In the genomic region with DNA sequence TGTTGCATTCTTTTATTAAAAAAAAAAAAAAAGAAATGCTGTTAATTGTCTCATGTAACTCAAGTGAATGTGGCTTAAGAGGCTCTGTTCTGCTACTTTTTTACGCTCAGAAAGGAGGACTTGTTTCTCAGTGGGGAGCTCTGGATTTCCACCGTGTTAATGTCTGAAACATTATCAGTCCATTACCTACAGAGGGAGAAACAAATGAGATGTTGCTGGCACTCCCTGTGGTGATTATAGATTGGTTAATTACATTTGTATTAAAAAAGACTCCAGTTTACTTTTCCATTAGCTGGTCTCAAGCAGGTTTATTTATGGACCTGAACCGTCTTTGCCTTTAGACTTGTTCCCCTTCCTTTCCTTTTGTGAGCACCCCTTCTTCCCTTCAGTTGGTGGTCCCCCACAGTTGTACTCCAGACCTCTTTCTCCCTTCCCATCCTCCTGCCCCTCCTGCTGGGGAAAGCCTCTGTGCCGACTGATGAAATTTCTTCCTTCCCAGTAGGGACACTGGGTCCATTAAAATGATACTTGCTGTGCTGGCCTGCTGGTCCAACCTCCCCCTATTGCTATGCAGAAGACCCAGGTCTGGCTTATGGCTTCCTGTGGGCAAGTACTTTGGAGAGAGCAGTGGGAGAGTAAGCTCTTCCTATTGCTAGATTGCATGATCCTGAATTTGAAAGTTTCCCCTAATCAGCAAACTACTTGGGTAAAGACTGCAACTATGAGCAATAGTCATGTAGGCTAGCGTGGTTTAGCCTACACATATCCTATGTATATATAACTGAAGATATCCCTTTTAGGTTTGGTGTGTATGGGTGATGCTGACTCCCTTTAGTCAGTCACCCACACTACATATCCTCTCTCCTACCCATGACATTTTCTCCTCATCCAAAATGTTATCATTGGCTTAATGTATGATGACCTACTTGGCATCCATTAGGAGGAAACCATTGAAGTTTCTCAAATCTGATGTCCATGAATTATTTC, we compare ENCODE assay signal across 21 cellular contexts. TPM values are rescaled to one million over a fixed set of nuclear protein-coding genes. Genes with fewer than 3 reads are reported as not detected.
DNase-seq lines count a peak whose midpoint lies in the region; ATAC-seq and TF ChIP-seq lines count a peak whose summit lies in the region.
"Had no signal": no experiment of that assay in that cellular context is flagged by ENCODE, and none has a peak within 500 bp of the region (broad histone marks: within the 10 kb centered on the region; RNA-seq: fewer than 3 reads in every experiment).

No MANE protein-coding gene starts in this region.

- CTCF ChIA-PET in WTC11 (lab: Charles Lee) = interaction anchor here (2.1 to 13.6 kb wide), 4 partner anchors 11 to 77 kb away, joined by 8 to 82 read pairs (median 12); partner anchors contain the start of gene WIPF2

- H3K27ac Mint-ChIP-seq in WTC11 (peak overlapping the region; percentile 92), nephron progenitor cell (peak overlapping the region; percentile 85)
- H3K27ac Mint-ChIP-seq: HFFc6 had no signal

- TF ChIP-seq CTCF in left ventricle myocardium inferior (IDR thresholded peaks at IDR 0.05; ENCODE audit: borderline replicate concordance) (no peak), WTC11 (IDR thresholded peaks at IDR 0.05) (no peak), nephron progenitor cell (IDR thresholded peaks at IDR 0.05) (no peak)

- no peaks in the 10 kb centered on the region for H3K9me3 ChIP-seq in left ventricle myocardium inferior (replicated peaks)
- H3K9me3 ChIP-seq: MG63, sigmoid colon had no signal

- H3K27me3 Mint-ChIP-seq in WTC11 (ENCODE audit: low read depth) (no peaks in the 10 kb centered on the region), nephron progenitor cell (ENCODE audit: low read depth, poor library complexity) (no peaks in the 10 kb centered on the region)

- H3K4me1 Mint-ChIP-seq in WTC11 (peaks cover 43% of the 10 kb centered on the region), nephron progenitor cell (peaks cover 4% of the 10 kb centered on the region)

- H3K4me1 ChIP-seq in left ventricle myocardium inferior = peaks cover 63% of the 10 kb centered on the region
- H3K4me1 ChIP-seq: SJSA1 had no signal

- no peaks in the 10 kb centered on the region for H3K27me3 ChIP-seq in left ventricle myocardium inferior (ENCODE audit: low read depth)
- H3K27me3 ChIP-seq: MG63, sigmoid colon, SJSA1 had no signal

- no peaks in the 10 kb centered on the region for H3K36me3 ChIP-seq in left ventricle myocardium inferior
- H3K36me3 ChIP-seq: sigmoid colon had no signal

- intact Hi-C loops in left ventricle myocardium inferior (cut with micrococcal nuclease) (loop anchor here (10.0 kb wide), 1 partner anchor 91 kb away; no protein-coding TSS in a partner anchor), Right ventricle myocardium superior (cut with DNase I) (no loop called here)

- ATAC-seq in Right ventricle myocardium superior (ENCODE audit: poor library complexity) (no peak), WTC11 (peak; percentile 86), HG03469 (IDR thresholded peaks at IDR 0.05; ENCODE audit: unreplicated experiment) (no peak), HG02981 (IDR thresholded peaks at IDR 0.05; ENCODE audit: unreplicated experiment) (no peak), GM19324 (IDR thresholded peaks at IDR 0.05; ENCODE audit: low FRiP score, unreplicated experiment) (no peak)

- peak overlapping the region; percentile 35 for H3K4me3 Mint-ChIP-seq in WTC11
- H3K4me3 Mint-ChIP-seq in nephron progenitor cell = no peak overlapping the region
- H3K4me3 Mint-ChIP-seq: HFFc6 had no signal

- peaks cover 77% of the 10 kb centered on the region for H3K36me3 Mint-ChIP-seq in WTC11
- peaks cover 40% of the 10 kb centered on the region for H3K36me3 Mint-ChIP-seq in nephron progenitor cell (ENCODE audit: low read depth)

- peak overlapping the region; percentile 54 for H3K27ac ChIP-seq in left ventricle myocardium inferior (replicated peaks)
- H3K27ac ChIP-seq: sigmoid colon, SJSA1 had no signal

- POLR2A ChIA-PET in WTC11 (lab: Charles Lee) = interaction anchor here (0.6 to 1.0 kb wide), 3 partner anchors 13 to 182 kb away, joined by 3 read pairs; no protein-coding TSS in a partner anchor

- DNase-seq in left ventricle myocardium inferior = no peak
- DNase-seq in Right ventricle myocardium superior = no peak
- DNase-seq in WTC11 (ENCODE audit: low spot score) = no peak
- no peak for DNase-seq in nephron progenitor cell
- DNase-seq: activated CD4-positive, alpha-beta T cell treated with anti-CD3 and anti-CD28 coated beads for 48 hours; COR-L47; EL; HFFc6; left cardiac atrium; MG63; midbrain; NCI-H187 treated with DMSO at 0.1 percent for 48 hours; NCI-H524; nucleus accumbens; sigmoid colon; stimulated activated CD4-positive, alpha-beta T cell treated with anti-CD3 and anti-CD28 coated beads, Interleukin-2, amount 100 ng/mL, for 24 hours; T-helper 9 cell had no signal

- H3K9me3 Mint-ChIP-seq in WTC11 (no peaks in the 10 kb centered on the region), nephron progenitor cell (no peaks in the 10 kb centered on the region)
- H3K9me3 Mint-ChIP-seq: HFFc6 had no signal

- no peak overlapping the region for H3K4me3 ChIP-seq in left ventricle myocardium inferior
- H3K4me3 ChIP-seq: MG63, sigmoid colon, SJSA1 had no signal

TF ChIP-seq in WTC11, 78 proteins besides CTCF, POLR2A, EP300 and RAD21 (continues in another document):
- TF ChIP-seq ZNF317 (CRISPR knock-in tag; IDR thresholded peaks at IDR 0.05; ENCODE audit: borderline replicate concordance, low read depth) (no peak), ETV6 (CRISPR knock-in tag; IDR thresholded peaks at IDR 0.05) (peak; percentile 75), NFATC4 (CRISPR knock-in tag; IDR thresholded peaks at IDR 0.05) (no peak), ERG (CRISPR knock-in tag; IDR thresholded peaks at IDR 0.05) (no peak), CBFB (CRISPR knock-in tag; IDR thresholded peaks at IDR 0.05; ENCODE audit: low read depth) (0 out of 2 replicates have a peak, but pooled peaks have one; percentile 76), MLX (CRISPR knock-in tag; IDR thresholded peaks at IDR 0.05) (no peak), ZSCAN18 (CRISPR knock-in tag; IDR thresholded peaks at IDR 0.05) (no peak), SMAD4 (CRISPR knock-in tag; IDR thresholded peaks at IDR 0.05) (no peak), CREM (CRISPR knock-in tag; IDR thresholded peaks at IDR 0.05) (peak; percentile 76; the same call in 1 of the 2 replicates), SP1 (CRISPR knock-in tag; conservative IDR thresholded peaks at IDR 0.05) (peak; percentile 29; the same call in 1 of the 2 replicates), ZNF121 (CRISPR knock-in tag; IDR thresholded peaks at IDR 0.05) (no peak), KAT7 (CRISPR knock-in tag; IDR thresholded peaks at IDR 0.05; ENCODE audit: borderline replicate concordance) (no peak), MYBL2 (CRISPR knock-in tag; IDR thresholded peaks at IDR 0.05) (no peak), SMAD3 (CRISPR knock-in tag; IDR thresholded peaks at IDR 0.05; ENCODE audit: borderline replicate concordance) (no peak), GTF2I (CRISPR knock-in tag; conservative IDR thresholded peaks at IDR 0.05) (no peak), NR3C1 (CRISPR knock-in tag; conservative IDR thresholded peaks at IDR 0.05; ENCODE audit: low read depth) (0 out of 2 replicates have a peak, but pooled peaks have one; percentile 48), NFE2L1 (CRISPR knock-in tag; IDR thresholded peaks at IDR 0.05) (peak; percentile 69; the same call in 1 of the 2 replicates), FOXK1 (CRISPR knock-in tag; IDR thresholded peaks at IDR 0.05) (peak; percentile 74; the same call in 1 of the 2 replicates), IRF1 (CRISPR knock-in tag; IDR thresholded peaks at IDR 0.05) (peak; percentile 43; the same call in 1 of the 2 replicates)

RNA-seq across cellular contexts. Expression of gene CDC6, which starts 8.1 kb away (rescaled TPM):
- total RNA-seq in left ventricle myocardium inferior (0.55 TPM), Right ventricle myocardium superior (1.1 TPM), WTC11 (2021) (85.9 to 125 TPM (median 87.9 TPM) in 3 replicates)

RNA-seq across cellular contexts. Expression of gene RARA, which starts 13.2 kb away (rescaled TPM):
- total RNA-seq in left ventricle myocardium inferior = 17.1 TPM
- total RNA-seq in Right ventricle myocardium superior = 15.8 TPM
- 14.3 to 20.7 TPM (median 15.8 TPM) in 3 replicates for total RNA-seq in WTC11 (2021)

Comparison
In these comparisons a context has a peak if more than half of its experiments do, and no peak if none do; other contexts are left out.
1. RNA of gene CDC6, which starts 8.1 kb away (total RNA-seq): 85.9 to 125 TPM in WTC11; 1.1 TPM in Right ventricle myocardium superior (single experiment) and 0.55 TPM in left ventricle myocardium inferior (single experiment); every median in the first group is over 10 times any median in the second.